In the genomic region with DNA sequence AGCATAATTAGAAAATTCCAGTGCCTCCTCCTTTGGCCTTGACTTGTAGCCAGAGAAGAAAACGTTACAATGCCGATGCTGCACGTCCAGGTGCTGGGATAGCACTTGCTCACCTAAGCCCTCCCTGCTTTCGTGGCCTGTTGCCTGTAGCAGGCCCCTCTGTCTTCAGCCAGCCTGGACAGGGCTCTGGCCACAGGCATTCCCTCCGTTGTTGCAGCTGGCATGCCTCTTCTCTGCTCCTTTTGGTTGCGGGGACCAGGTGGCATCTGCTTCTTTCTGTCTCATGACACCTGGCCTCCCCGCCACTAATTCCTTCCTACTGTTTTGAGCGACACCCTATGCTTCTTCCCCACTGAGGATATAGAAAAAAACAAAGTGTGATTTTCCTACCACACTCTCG, we compare ENCODE assay signal across 1 cellular context.
TF ChIP-seq lines count a peak whose summit lies in the region.

No MANE protein-coding gene starts in this region.

TF ChIP-seq in H1, 55 proteins besides CTCF, POLR2A, EP300 and RAD21 (continued from another document):
- no peak for TF ChIP-seq EZH2 (IDR thresholded peaks at IDR 0.05; ENCODE audit: low read depth, low read length, severe bottlenecking)
- no peak for TF ChIP-seq TBP (IDR thresholded peaks at IDR 0.05; ENCODE audit: low read depth, low read length)
- no peak for TF ChIP-seq POLR2AphosphoS5 (IDR thresholded peaks at IDR 0.05; ENCODE audit: low read depth, low read length)
- TF ChIP-seq SIRT6 (IDR thresholded peaks at IDR 0.05; ENCODE audit: low read length) = no peak
- TF ChIP-seq TAF7 (optimal IDR thresholded peaks at IDR 0.05; ENCODE audit: borderline replicate concordance, low read depth, low read length) = no peak
- no peak for TF ChIP-seq ZNF274 (IDR thresholded peaks at IDR 0.05; ENCODE audit: borderline replicate concordance, extremely low read depth, low read length)
- TF ChIP-seq BRCA1 (IDR thresholded peaks at IDR 0.05; ENCODE audit: low read depth, low read length) = no peak
- TF ChIP-seq BCL11A (IDR thresholded peaks at IDR 0.05; ENCODE audit: low read depth in 2 of 2, low read length in 2 of 2) = no peak
- no peak for TF ChIP-seq CBX8 (IDR thresholded peaks at IDR 0.05; ENCODE audit: borderline replicate concordance, low read depth, low read length)
- TF ChIP-seq RNF2 (IDR thresholded peaks at IDR 0.05; ENCODE audit: borderline replicate concordance, low read depth, low read length, missing control alignments, poor library complexity, severe bottlenecking) = no peak
